Comparison of ENCODE assay signal across 19 cellular contexts in genomic region chr7:39892361-39892760, GRCh38.
"Had no signal": no experiment of that assay in that cellular context is flagged by ENCODE, and none has a peak within 500 bp of the region (broad histone marks: within the 10 kb centered on the region; RNA-seq: fewer than 3 reads in every experiment).

No MANE protein-coding gene starts in this region.

- H3K9me3 ChIP-seq: colonic mucosa, esophagus squamous epithelium, neutrophil, stomach, thoracic aorta, transverse colon had no signal

- H3K4me3 Mint-ChIP-seq: naive thymus-derived CD8-positive, alpha-beta T cell had no signal

- H3K36me3 Mint-ChIP-seq: naive thymus-derived CD8-positive, alpha-beta T cell had no signal

- H3K9me3 Mint-ChIP-seq: naive thymus-derived CD8-positive, alpha-beta T cell had no signal

- H3K27ac Mint-ChIP-seq: naive thymus-derived CD8-positive, alpha-beta T cell had no signal

- H3K27ac ChIP-seq: colonic mucosa, foreskin keratinocyte, neutrophil, stomach, thoracic aorta, transverse colon had no signal

- H3K27me3 ChIP-seq: colonic mucosa, esophagus squamous epithelium, transverse colon had no signal

- ATAC-seq: foreskin keratinocyte; left colon; left ventricle myocardium superior; naive thymus-derived CD8-positive, alpha-beta T cell; right cardiac atrium had no signal

- H3K36me3 ChIP-seq: colonic mucosa, esophagus squamous epithelium, neutrophil, stomach, thoracic aorta, transverse colon had no signal

- H3K4me1 ChIP-seq: colonic mucosa, foreskin keratinocyte had no signal

- H3K4me3 ChIP-seq: colonic mucosa, esophagus squamous epithelium, lung, stomach, thoracic aorta, transverse colon had no signal

- DNase-seq: colonic mucosa; dermis blood vessel endothelial cell; esophagus squamous epithelium; foreskin keratinocyte; kidney; left colon; left ventricle myocardium superior; mesendoderm; naive thymus-derived CD8-positive, alpha-beta T cell; right cardiac atrium; small intestine; stimulated activated CD4-positive, alpha-beta T cell treated with anti-CD3 and anti-CD28 coated beads, Interleukin-12 subunit alpha, Interleukin-12 subunit beta, amount 100 ng/mL, for 4 hours; stimulated activated naive CD4-positive, alpha-beta T cell; stomach; substantia nigra; transverse colon had no signal
